ENCODE assay signal across 8 cellular contexts in genomic region chr9:93451762-93452709, GRCh38. TPM values are rescaled to one million over a fixed set of nuclear protein-coding genes. Genes with fewer than 3 reads are reported as not detected.
DNase-seq lines count a peak whose midpoint lies in the region; ATAC-seq and TF ChIP-seq lines count a peak whose summit lies in the region.

No MANE protein-coding gene starts in this region.

- H3K27me3 Mint-ChIP-seq in Caco-2 (ENCODE audit: insufficient read depth, unreplicated experiment) (no peaks in the 10 kb centered on the region), type B pancreatic cell (no peaks in the 10 kb centered on the region)

- DNase-seq in Caco-2 (peak; percentile 40 to 47), HCEC 1CT (peak; percentile 45), Peyer's patch (peak; percentile 52 to 81 (median 75)), occipital lobe (lab: John Stamatoyannopoulos, UW) (peak; percentile 46), type B pancreatic cell (ENCODE audit: extremely low spot score, unreplicated experiment) (peak; percentile 76)
- peak; percentile 25 for DNase-seq in activated gamma-delta T cell treated with anti-CD3 and anti-CD28 coated beads, Interleukin-2, amount 50 U/mL, for 16 hours (ENCODE audit: low read depth)

- H3K27ac Mint-ChIP-seq in Caco-2 (ENCODE audit: unreplicated experiment) (peak overlapping the region; percentile 70), type B pancreatic cell (peak overlapping the region; percentile 96)

- peak overlapping the region; percentile 86 for H3K4me3 ChIP-seq in Caco-2 (ENCODE audit: low read depth, low read length)
- H3K4me3 ChIP-seq in Peyer's patch, result peak overlapping the region; percentile 70 to 94 (median 86)
- peak overlapping the region; percentile 69 to 91 for H3K4me3 ChIP-seq in gastroesophageal sphincter

- BruUV-seq in Caco-2 (replicated peaks; lab: Mats Ljungman, UMichigan), result no TSS peak

- H3K27ac ChIP-seq in Peyer's patch, result peak overlapping the region; percentile 95 to 99 (median 98)
- H3K27ac ChIP-seq in gastroesophageal sphincter, result peak overlapping the region; percentile 74 to 98 (median 96)

- H3K27me3 ChIP-seq in Caco-2 (replicated peaks; ENCODE audit: control insufficient read depth, insufficient read depth, low read length) (no peaks in the 10 kb centered on the region), Peyer's patch (no peaks in the 10 kb centered on the region), gastroesophageal sphincter (no peaks in the 10 kb centered on the region)

- ATAC-seq in gastroesophageal sphincter (peak; percentile 28), HG03175 (IDR thresholded peaks at IDR 0.05; ENCODE audit: unreplicated experiment) (no peak)

- H3K36me3 ChIP-seq in Caco-2 (ENCODE audit: control insufficient read depth, insufficient read depth, low read length) (no peaks in the 10 kb centered on the region), Peyer's patch (peaks cover 0 to 28% (median 0%) of the 10 kb centered on the region in 3 donors), gastroesophageal sphincter (peaks cover 0 to 22% of the 10 kb centered on the region in 2 donors)

- H3K4me3 Mint-ChIP-seq in Caco-2 (ENCODE audit: unreplicated experiment) (peak overlapping the region; percentile 93), type B pancreatic cell (peak overlapping the region; percentile 96)

- H3K9me3 Mint-ChIP-seq in Caco-2 (ENCODE audit: unreplicated experiment), result no peaks in the 10 kb centered on the region
- H3K9me3 Mint-ChIP-seq in type B pancreatic cell, result no peaks in the 10 kb centered on the region

- H3K36me3 Mint-ChIP-seq in Caco-2 (ENCODE audit: insufficient read depth, unreplicated experiment) (peaks cover 41% of the 10 kb centered on the region), type B pancreatic cell (peaks cover 21% of the 10 kb centered on the region)

- TF ChIP-seq CTCF in Caco-2 (IDR thresholded peaks at IDR 0.05; ENCODE audit: insufficient read depth in 1 of 2, low read depth in 1 of 2, low read length in 1 of 2, severe bottlenecking in 1 of 2, unreplicated experiment in 1 of 2), result no peak
- peak in 3 of 6 experiments; percentile 42 to 50 (median 44) for TF ChIP-seq CTCF in Peyer's patch (IDR thresholded peaks at IDR 0.05)
- TF ChIP-seq CTCF in gastroesophageal sphincter (IDR thresholded peaks at IDR 0.05), result peak in 3 of 4 experiments; percentile 37 to 63 (median 39)
- TF ChIP-seq CTCF in type B pancreatic cell (conservative IDR thresholded peaks at IDR 0.05), result peak; percentile 62

- intact Hi-C loops in Caco-2 (cut with micrococcal nuclease; ENCODE audit: unreplicated experiment), result loop anchor here (5.0 kb wide), 1 partner anchor 140 kb away; no protein-coding TSS in a partner anchor

- CTCF ChIA-PET in Caco-2 (lab: Charles Lee), result no interaction called here

- no CpG with 5 or more reads among the region's 108 CpGs for WGBS in gastroesophageal sphincter (ENCODE audit: low coverage in 1 of 2), 2 donors

- TF ChIP-seq POLR2A in Peyer's patch (IDR thresholded peaks at IDR 0.05), result no peak
- peak; percentile 6 to 13 for TF ChIP-seq POLR2A in gastroesophageal sphincter (IDR thresholded peaks at IDR 0.05)

- H3K4me1 ChIP-seq in Caco-2, result 0 out of 2 replicates have a peak, but pooled peaks cover 11% of the 10 kb centered on the region
- peaks cover 0 to 41% (median 16%) of the 10 kb centered on the region in 4 donors for H3K4me1 ChIP-seq in Peyer's patch
- peaks cover 6 to 59% (median 16%) of the 10 kb centered on the region in 3 donors for H3K4me1 ChIP-seq in gastroesophageal sphincter

- POLR2A ChIA-PET in Caco-2 (lab: Charles Lee), result no interaction called here

- no peak for TF ChIP-seq EP300 in gastroesophageal sphincter (IDR thresholded peaks at IDR 0.05)

- H3K4me1 Mint-ChIP-seq in Caco-2 (ENCODE audit: low read depth, unreplicated experiment), result no peaks in the 10 kb centered on the region
- H3K4me1 Mint-ChIP-seq in type B pancreatic cell (ENCODE audit: unreplicated experiment), result peaks cover 29% of the 10 kb centered on the region

- no peaks in the 10 kb centered on the region for H3K9me3 ChIP-seq in Caco-2
- H3K9me3 ChIP-seq in Peyer's patch, result no peaks in the 10 kb centered on the region
- H3K9me3 ChIP-seq in gastroesophageal sphincter, result no peaks in the 10 kb centered on the region

RNA-seq across cellular contexts. Expression of gene FAM120A, which starts 0.6 kb away (rescaled TPM):
- total RNA-seq in Caco-2 (2022), result 42.8 and 43.2 TPM in 2 replicates
- 100 to 1,000 TPM; 128 to 159 (median 136) TPM for total RNA-seq in Peyer's patch
- 100 to 1,000 TPM in 1 of 4 donors, 10 to 100 TPM in 3; 68.6 to 116 (median 75.7) TPM for total RNA-seq in gastroesophageal sphincter
- total RNA-seq in occipital lobe, result 66.9 TPM
- total RNA-seq in type B pancreatic cell (ENCODE audit: low replicate concordance), result 72.5 and 89.4 TPM in 2 replicates

RNA-seq across cellular contexts. Expression of gene FAM120AOS, which starts 1.3 kb away (rescaled TPM):
- 30.1 and 36.0 TPM in 2 replicates for total RNA-seq in Caco-2 (2022)
- total RNA-seq in Peyer's patch, result 10 to 100 TPM; 29.7 to 69.9 (median 48.2) TPM
- 10 to 100 TPM; 51.7 to 80.3 (median 58.4) TPM for total RNA-seq in gastroesophageal sphincter
- 24.8 TPM for total RNA-seq in occipital lobe
- 42.1 and 46.7 TPM in 2 replicates for total RNA-seq in type B pancreatic cell (ENCODE audit: low replicate concordance)

Comparison
In these comparisons a context has a peak if more than half of its experiments do, and no peak if none do; other contexts are left out.
1. DNase-seq: peak in every context shown above with its lines; median percentile 76 in type B pancreatic cell; 75 in Peyer's patch; 46 in occipital lobe; 45 in HCEC 1CT; 44 in Caco-2; 25 in activated gamma-delta T cell treated with anti-CD3 and anti-CD28 coated beads, Interleukin-2, amount 50 U/mL, for 16 hours.
2. CTCF ChIP-seq: peak in gastroesophageal sphincter (3 of 4) and type B pancreatic cell (single experiment); none in Caco-2 (0 of 2).
3. POLR2A ChIP-seq: peak in gastroesophageal sphincter (2 of 2); none in Peyer's patch (0 of 2).
4. Peak in every context shown above with its lines, with median percentiles within 50 percentile points of each other: H3K4me3 ChIP-seq.